ENCODE assay signal across 29 cellular contexts in the genomic region with DNA sequence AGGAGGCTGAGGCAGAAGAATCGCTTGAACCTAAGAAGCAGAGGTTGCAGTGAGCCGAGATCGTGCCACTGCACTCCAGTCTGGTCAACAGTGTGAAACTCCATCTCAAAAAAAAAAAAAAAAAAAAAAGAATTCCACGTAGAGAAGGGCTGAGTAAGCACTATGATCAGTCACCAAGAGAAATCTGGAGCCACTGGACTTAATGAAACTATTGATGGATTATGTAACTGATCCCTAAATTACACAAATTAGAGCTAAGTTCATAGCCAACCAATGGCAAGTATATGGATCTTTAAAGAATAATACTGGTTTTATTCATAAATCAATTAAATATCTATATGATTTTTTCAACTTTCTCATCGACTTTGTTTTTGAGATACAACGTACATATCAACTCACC.
"Had no signal": no experiment of that assay in that cellular context is flagged by ENCODE, and none has a peak within 500 bp of the region (broad histone marks: within the 10 kb centered on the region; RNA-seq: fewer than 3 reads in every experiment).

No MANE protein-coding gene starts in this region.

- H3K4me3 Mint-ChIP-seq: mesothelial cell of epicardium; naive B cell; natural killer cell; nephron progenitor cell; neural progenitor cell; stimulated activated memory B cell treated with anti-CD40 and anti-IgM and Interleukin-4, amounts not matched to agents 10 μg/mL and 1 μg/mL and 100 μg/mL, for 72 hours; stimulated activated naive CD8-positive, alpha-beta T cell treated with anti-CD3 and anti-CD28 coated beads, Interleukin-15, amount 100 ng/mL, for 72 hours had no signal

- H3K27me3 ChIP-seq: heart left ventricle, left lung, neural progenitor cell, right lobe of liver, tibial artery, upper lobe of right lung had no signal

- H3K9ac ChIP-seq: neural progenitor cell, parathyroid adenoma had no signal

- ATAC-seq: heart left ventricle; left cardiac atrium; left lung; natural killer cell; psoas muscle; stimulated activated memory B cell treated with anti-CD40 and anti-IgM and Interleukin-4, amounts not matched to agents 10 μg/mL and 1 μg/mL and 100 μg/mL, for 72 hours; stimulated activated naive CD8-positive, alpha-beta T cell treated with anti-CD3 and anti-CD28 coated beads, Interleukin-15, amount 100 ng/mL, for 72 hours; upper lobe of right lung had no signal

- H3K27ac ChIP-seq: left lung, neural progenitor cell, neutrophil, parathyroid adenoma, psoas muscle, right lobe of liver, thoracic aorta, tibial artery, upper lobe of right lung had no signal

- H3K27me3 Mint-ChIP-seq: stimulated activated naive CD8-positive, alpha-beta T cell treated with anti-CD3 and anti-CD28 coated beads, Interleukin-15, amount 100 ng/mL, for 72 hours had no signal

- H3K9me3 Mint-ChIP-seq: natural killer cell; stimulated activated naive CD8-positive, alpha-beta T cell treated with anti-CD3 and anti-CD28 coated beads, Interleukin-15, amount 100 ng/mL, for 72 hours had no signal

- H3K36me3 Mint-ChIP-seq: mesothelial cell of epicardium; naive B cell; natural killer cell; neural progenitor cell; stimulated activated memory B cell treated with anti-CD40 and anti-IgM and Interleukin-4, amounts not matched to agents 10 μg/mL and 1 μg/mL and 100 μg/mL, for 72 hours had no signal

- H3K9me3 ChIP-seq: left lung, neutrophil, psoas muscle, right lobe of liver, thoracic aorta, tibial artery, upper lobe of right lung had no signal

- H3K27ac Mint-ChIP-seq: mesothelial cell of epicardium; naive B cell; natural killer cell; nephron progenitor cell; neural progenitor cell; stimulated activated memory B cell treated with anti-CD40 and anti-IgM and Interleukin-4, amounts not matched to agents 10 μg/mL and 1 μg/mL and 100 μg/mL, for 72 hours; stimulated activated naive CD8-positive, alpha-beta T cell treated with anti-CD3 and anti-CD28 coated beads, Interleukin-15, amount 100 ng/mL, for 72 hours had no signal

- DNase-seq: heart left ventricle; hypothalamus; islet precursor cell; left cardiac atrium; left lung; mesendoderm; naive B cell; natural killer cell; nephron progenitor cell; occipital lobe; psoas muscle; right lobe of liver; stimulated activated CD4-positive, alpha-beta T cell treated with anti-CD3 and anti-CD28 coated beads, Interleukin-1b, Interleukin-23, amount 100 ng/mL, for 48 hours; stimulated activated CD4-positive, alpha-beta T cell treated with anti-CD3 and anti-CD28 coated beads, Interleukin-2, amount 100 ng/mL, for 48 hours; stimulated activated CD4-positive, alpha-beta T cell treated with anti-CD3 and anti-CD28 coated beads, Interleukin-4, amount 100 ng/mL, for 4 hours; stimulated activated CD8-positive, alpha-beta memory T cell treated with anti-CD3 and anti-CD28 coated beads, Interleukin-4, amount 100 ng/mL, for 48 hours; stimulated activated naive CD4-positive, alpha-beta T cell treated with Interleukin-2 at 50 U/mL for 16 hours; stimulated activated naive CD8-positive, alpha-beta T cell treated with anti-CD3 and anti-CD28 coated beads, Interleukin-15, amount 100 ng/mL, for 72 hours; tibial artery; trophoblast cell; upper lobe of right lung had no signal

- H3K4me1 Mint-ChIP-seq: naive B cell; natural killer cell; stimulated activated memory B cell treated with anti-CD40 and anti-IgM and Interleukin-4, amounts not matched to agents 10 μg/mL and 1 μg/mL and 100 μg/mL, for 72 hours; stimulated activated naive CD8-positive, alpha-beta T cell treated with anti-CD3 and anti-CD28 coated beads, Interleukin-15, amount 100 ng/mL, for 72 hours had no signal

- H3K36me3 ChIP-seq: heart left ventricle, left lung, neural progenitor cell, neutrophil, right lobe of liver, thoracic aorta, tibial artery, upper lobe of right lung had no signal

- H3K4me3 ChIP-seq: heart left ventricle, left lung, lung, neural progenitor cell, psoas muscle, right lobe of liver, smooth muscle cell, thoracic aorta, tibial artery, upper lobe of right lung had no signal

- H3K4me1 ChIP-seq: left lung, neural progenitor cell, parathyroid adenoma, psoas muscle, tibial artery, upper lobe of right lung had no signal
